19 cellular contexts compared by ENCODE assay signal in the genomic region with DNA sequence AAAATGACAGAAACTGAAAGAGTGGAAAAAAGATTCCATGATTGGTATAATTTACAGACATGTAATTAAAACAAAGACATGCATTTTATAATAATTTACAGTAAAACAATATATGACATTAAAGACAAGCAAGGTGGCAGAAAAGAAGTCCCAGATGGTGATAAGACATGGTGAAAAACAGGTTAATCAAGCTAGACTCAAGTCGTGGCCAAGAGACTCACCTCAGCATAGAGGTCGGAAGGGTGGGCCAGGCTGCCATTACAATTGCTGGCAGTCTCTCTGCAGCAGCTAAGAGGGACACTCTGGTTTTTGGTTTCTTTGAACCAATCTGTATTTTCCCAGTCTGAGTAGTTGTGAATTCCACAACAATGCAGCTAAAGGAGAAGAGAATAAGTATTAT. TPM values are rescaled to one million over a fixed set of nuclear protein-coding genes. Genes with fewer than 3 reads are reported as not detected.
DNase-seq lines count a peak whose midpoint lies in the region; ATAC-seq and TF ChIP-seq lines count a peak whose summit lies in the region.
"Had no signal": no experiment of that assay in that cellular context is flagged by ENCODE, and none has a peak within 500 bp of the region (broad histone marks: within the 10 kb centered on the region; RNA-seq: fewer than 3 reads in every experiment).

No MANE protein-coding gene starts in this region.

- no peak overlapping the region for H3K27ac ChIP-seq in RWPE1
- H3K27ac ChIP-seq: 22Rv1, A549 had no signal

- peak overlapping the region; percentile 9 for H3K27ac Mint-ChIP-seq in activated T-cell treated with anti-CD3 and anti-CD28 coated beads, Interleukin-2, amount 50 U/mL, for 72 hours
- H3K27ac Mint-ChIP-seq in brain: peak overlapping the region in 3 of 5 experiments; percentile 7 to 51 (median 42)
- peak overlapping the region; percentile 0 for H3K27ac Mint-ChIP-seq in stimulated activated effector memory CD8-positive, alpha-beta T cell treated with anti-CD3 and anti-CD28 coated beads, Interleukin-12 subunit alpha, Interleukin-12 subunit beta, amount 100 ng/mL, for 72 hours
- no peak overlapping the region for H3K27ac Mint-ChIP-seq in activated CD4-positive, alpha-beta T cell treated with anti-CD3 and anti-CD28 coated beads, Interleukin-2, amount 10 ng/mL, durations not matched to agents 7 days and 5 days
- H3K27ac Mint-ChIP-seq: CD14-positive monocyte, IgD-negative memory B cell had no signal

- H3K27me3 Mint-ChIP-seq in activated T-cell treated with anti-CD3 and anti-CD28 coated beads, Interleukin-2, amount 50 U/mL, for 72 hours (ENCODE audit: low read depth): no peaks in the 10 kb centered on the region
- no peaks in the 10 kb centered on the region for H3K27me3 Mint-ChIP-seq in brain
- H3K27me3 Mint-ChIP-seq in activated CD4-positive, alpha-beta T cell treated with anti-CD3 and anti-CD28 coated beads, Interleukin-2, amount 10 ng/mL, durations not matched to agents 7 days and 5 days: no peaks in the 10 kb centered on the region
- H3K27me3 Mint-ChIP-seq: CD4-positive, alpha-beta memory T cell; IgD-negative memory B cell had no signal

- POLR2A ChIA-PET in activated CD4-positive, alpha-beta T cell treated with anti-CD3 and anti-CD28 coated beads, Interleukin-2, amount 10 ng/mL, durations not matched to agents 7 days and 5 days (lab: Charles Lee): no interaction called here
- POLR2A ChIA-PET in RWPE1 (lab: Yijun Ruan, JAX; ENCODE audit: low non-redundant PET): no interaction called here

- peaks cover 16% of the 10 kb centered on the region for H3K4me1 Mint-ChIP-seq in activated T-cell treated with anti-CD3 and anti-CD28 coated beads, Interleukin-2, amount 50 U/mL, for 72 hours (ENCODE audit: low read depth)
- peaks cover 38% of the 10 kb centered on the region for H3K4me1 Mint-ChIP-seq in brain
- peaks cover 6% of the 10 kb centered on the region for H3K4me1 Mint-ChIP-seq in stimulated activated effector memory CD8-positive, alpha-beta T cell treated with anti-CD3 and anti-CD28 coated beads, Interleukin-12 subunit alpha, Interleukin-12 subunit beta, amount 100 ng/mL, for 72 hours
- peaks cover under 1% of the 10 kb centered on the region for H3K4me1 Mint-ChIP-seq in activated CD4-positive, alpha-beta T cell treated with anti-CD3 and anti-CD28 coated beads, Interleukin-2, amount 10 ng/mL, durations not matched to agents 7 days and 5 days

- H3K9me3 Mint-ChIP-seq in activated T-cell treated with anti-CD3 and anti-CD28 coated beads, Interleukin-2, amount 50 U/mL, for 72 hours: no peaks in the 10 kb centered on the region
- no peaks in the 10 kb centered on the region for H3K9me3 Mint-ChIP-seq in brain
- H3K9me3 Mint-ChIP-seq in stimulated activated effector memory CD8-positive, alpha-beta T cell treated with anti-CD3 and anti-CD28 coated beads, Interleukin-12 subunit alpha, Interleukin-12 subunit beta, amount 100 ng/mL, for 72 hours: no peaks in the 10 kb centered on the region
- H3K9me3 Mint-ChIP-seq in activated CD4-positive, alpha-beta T cell treated with anti-CD3 and anti-CD28 coated beads, Interleukin-2, amount 10 ng/mL, durations not matched to agents 7 days and 5 days: no peaks in the 10 kb centered on the region
- H3K9me3 Mint-ChIP-seq: CD14-positive monocyte; CD4-positive, alpha-beta memory T cell; IgD-negative memory B cell had no signal

- no peak for ATAC-seq in activated T-cell treated with anti-CD3 and anti-CD28 coated beads, Interleukin-2, amount 50 U/mL, for 72 hours (replicated peaks in 1 of 2)
- ATAC-seq in stimulated activated effector memory CD8-positive, alpha-beta T cell treated with anti-CD3 and anti-CD28 coated beads, Interleukin-12 subunit alpha, Interleukin-12 subunit beta, amount 100 ng/mL, for 72 hours: no peak
- ATAC-seq: A549, HepG2 had no signal

- CTCF ChIA-PET in activated CD4-positive, alpha-beta T cell treated with anti-CD3 and anti-CD28 coated beads, Interleukin-2, amount 10 ng/mL, durations not matched to agents 7 days and 5 days (lab: Charles Lee): no interaction called here
- CTCF ChIA-PET in RWPE1 (lab: Yijun Ruan, JAX): interaction anchor here (0.7 kb wide), 1 partner anchor 33 kb away, joined by 3 read pairs; no protein-coding TSS in a partner anchor

- DNase-seq in activated T-cell treated with anti-CD3 and anti-CD28 coated beads, Interleukin-2, amount 50 U/mL, for 72 hours: no peak
- DNase-seq in activated T-cell treated with anti-CD3 and anti-CD28 coated beads for 4 hours (no peak), NCI-H526 treated with DMSO at 0.1 percent for 48 hours (lab: John Stamatoyannopoulos, UW) (no peak), RWPE1 (ENCODE audit: low spot score) (no peak)
- DNase-seq in stimulated activated effector memory CD8-positive, alpha-beta T cell treated with anti-CD3 and anti-CD28 coated beads, Interleukin-12 subunit alpha, Interleukin-12 subunit beta, amount 100 ng/mL, for 72 hours (ENCODE audit: low spot score in 2 of 2): no peak
- DNase-seq in activated CD4-positive, alpha-beta T cell treated with anti-CD3 and anti-CD28 coated beads, Interleukin-2, amount 10 ng/mL, durations not matched to agents 7 days and 5 days: no peak
- DNase-seq: AML-193; CD4-positive, alpha-beta memory T cell; DMS79 treated with DMSO at 0.1 percent for 48 hours; GF-D8; GOT3; H7 had no signal

- TF ChIP-seq CTCF in brain (conservative IDR thresholded peaks at IDR 0.05) (no peak), RWPE1 (conservative IDR thresholded peaks at IDR 0.05; ENCODE audit: low read depth) (no peak)

- H3K4me3 Mint-ChIP-seq in activated T-cell treated with anti-CD3 and anti-CD28 coated beads, Interleukin-2, amount 50 U/mL, for 72 hours: no peak overlapping the region
- no peak overlapping the region for H3K4me3 Mint-ChIP-seq in brain
- H3K4me3 Mint-ChIP-seq in stimulated activated effector memory CD8-positive, alpha-beta T cell treated with anti-CD3 and anti-CD28 coated beads, Interleukin-12 subunit alpha, Interleukin-12 subunit beta, amount 100 ng/mL, for 72 hours: no peak overlapping the region
- H3K4me3 Mint-ChIP-seq in activated CD4-positive, alpha-beta T cell treated with anti-CD3 and anti-CD28 coated beads, Interleukin-2, amount 10 ng/mL, durations not matched to agents 7 days and 5 days: no peak overlapping the region
- H3K4me3 Mint-ChIP-seq: CD14-positive monocyte; CD4-positive, alpha-beta memory T cell; IgD-negative memory B cell had no signal

- peaks cover 3 to 7% of the 10 kb centered on the region in 2 donors for H3K36me3 Mint-ChIP-seq in activated T-cell treated with anti-CD3 and anti-CD28 coated beads, Interleukin-2, amount 50 U/mL, for 72 hours (ENCODE audit: insufficient read depth in 2 of 2)
- H3K36me3 Mint-ChIP-seq in brain: peaks cover 55% of the 10 kb centered on the region
- H3K36me3 Mint-ChIP-seq in stimulated activated effector memory CD8-positive, alpha-beta T cell treated with anti-CD3 and anti-CD28 coated beads, Interleukin-12 subunit alpha, Interleukin-12 subunit beta, amount 100 ng/mL, for 72 hours: peaks cover 50% of the 10 kb centered on the region
- H3K36me3 Mint-ChIP-seq in activated CD4-positive, alpha-beta T cell treated with anti-CD3 and anti-CD28 coated beads, Interleukin-2, amount 10 ng/mL, durations not matched to agents 7 days and 5 days (ENCODE audit: low read depth): peaks cover 5% of the 10 kb centered on the region
- H3K36me3 Mint-ChIP-seq: IgD-negative memory B cell had no signal

RNA-seq across cellular contexts. Expression of gene TSPAN3, which starts 18.4 kb away (rescaled TPM):
- 10 to 100 TPM; 30.4 to 36.4 TPM for total RNA-seq in activated T-cell treated with anti-CD3 and anti-CD28 coated beads, Interleukin-2, amount 50 U/mL, for 72 hours
- 206 TPM for polyA plus RNA-seq in brain (ENCODE audit: insufficient read depth, low read depth, low replicate concordance)
- 10 to 100 TPM; 14.5 to 16.7 TPM for total RNA-seq in activated CD4-positive, alpha-beta T cell treated with anti-CD3 and anti-CD28 coated beads, Interleukin-2, amount 10 ng/mL, durations not matched to agents 7 days and 5 days

RNA-seq across cellular contexts. Expression of gene PSTPIP1, which starts 57.6 kb away (rescaled TPM):
- 100 to 1,000 TPM; 141 to 152 TPM for total RNA-seq in activated T-cell treated with anti-CD3 and anti-CD28 coated beads, Interleukin-2, amount 50 U/mL, for 72 hours
- 2.4 TPM for polyA plus RNA-seq in brain (ENCODE audit: insufficient read depth, low read depth, low replicate concordance)
- total RNA-seq in activated CD4-positive, alpha-beta T cell treated with anti-CD3 and anti-CD28 coated beads, Interleukin-2, amount 10 ng/mL, durations not matched to agents 7 days and 5 days: 100 to 1,000 TPM; 135 to 176 TPM
- polyA plus RNA-seq: A549, BJ had no signal
